Comparison of ENCODE assay signal across 15 cellular contexts in genomic region chr11:20530942-20531703, GRCh38.
DNase-seq lines count a peak whose midpoint lies in the region; ATAC-seq and TF ChIP-seq lines count a peak whose summit lies in the region.
"Had no signal": no experiment of that assay in that cellular context is flagged by ENCODE, and none has a peak within 500 bp of the region (broad histone marks: within the 10 kb centered on the region; RNA-seq: fewer than 3 reads in every experiment).

No MANE protein-coding gene starts in this region.

- H3K9me2 ChIP-seq in DOHH2 (replicated peaks; ENCODE audit: control insufficient read depth, low read length) = no peaks in the 10 kb centered on the region

- peak overlapping the region; percentile 8; the same call in 1 of the 2 replicates for H3K4me2 ChIP-seq in DOHH2 (ENCODE audit: low read length)
- H3K4me2 ChIP-seq: GM23338 had no signal

- ATAC-seq in GM19351 (IDR thresholded peaks at IDR 0.05; ENCODE audit: unreplicated experiment) (peak; percentile 94), HG02798 (IDR thresholded peaks at IDR 0.05; ENCODE audit: poor library complexity, unreplicated experiment) (peak; percentile 70)
- ATAC-seq: activated T-cell treated with anti-CD3 and anti-CD28 coated beads, Interleukin-2, amount 50 U/mL, for 72 hours; GM23338 had no signal

- H3K36me3 ChIP-seq in DOHH2 (ENCODE audit: control insufficient read depth, low read length) = no peaks in the 10 kb centered on the region
- no peaks in the 10 kb centered on the region for H3K36me3 ChIP-seq in right atrium auricular region
- H3K36me3 ChIP-seq: ovary had no signal

- H3F3A ChIP-seq in DOHH2 (ENCODE audit: control insufficient read depth, insufficient read depth) = no peaks in the 10 kb centered on the region

- H3K27me3 ChIP-seq in DOHH2 (ENCODE audit: control insufficient read depth, low read length) = no peaks in the 10 kb centered on the region
- no peaks in the 10 kb centered on the region for H3K27me3 ChIP-seq in right atrium auricular region
- H3K27me3 ChIP-seq: ovary had no signal

- TF ChIP-seq CTCF in DOHH2 (IDR thresholded peaks at IDR 0.05; ENCODE audit: low read depth, low read length, poor library complexity, severe bottlenecking) (no peak), right atrium auricular region (IDR thresholded peaks at IDR 0.05) (no peak)

- H3K4me1 ChIP-seq in DOHH2 (ENCODE audit: control insufficient read depth, low read length) (peaks cover 6% of the 10 kb centered on the region), right atrium auricular region (no peaks in the 10 kb centered on the region)

- H3K4me3 ChIP-seq in DOHH2 (ENCODE audit: low read length) (no peak overlapping the region), right atrium auricular region (no peak overlapping the region)
- H3K4me3 ChIP-seq: GM23338, ovary, skin epidermis had no signal

- H4K20me1 ChIP-seq in DOHH2 (ENCODE audit: control insufficient read depth, insufficient read depth, low read depth, low read length) = no peaks in the 10 kb centered on the region

- no peak overlapping the region for H3K27ac ChIP-seq in DOHH2 (ENCODE audit: low read depth, low read length)
- H3K27ac ChIP-seq in right atrium auricular region = no peak overlapping the region
- H3K27ac ChIP-seq: ovary, skin epidermis had no signal

- no peaks in the 10 kb centered on the region for H3K79me2 ChIP-seq in DOHH2 (ENCODE audit: control insufficient read depth, low read length)

- H3K9me3 ChIP-seq in DOHH2 (ENCODE audit: control insufficient read depth, insufficient read depth, low read length) (no peaks in the 10 kb centered on the region), right atrium auricular region (no peaks in the 10 kb centered on the region)
- H3K9me3 ChIP-seq: Caco-2, ovary had no signal

- DNase-seq in NCI-H69 (lab: John Stamatoyannopoulos, UW) = peak; percentile 62
- no peak for DNase-seq in NCI-H524 treated with DMSO at 0.1 percent for 48 hours (lab: John Stamatoyannopoulos, UW)
- DNase-seq in NCI-H510A treated with DMSO at 0.1 percent for 48 hours (lab: John Stamatoyannopoulos, UW) = no peak
- DNase-seq in SW480 (ENCODE audit: low spot score) = no peak
- no peak for DNase-seq in right atrium auricular region (ENCODE audit: low spot score)
- DNase-seq: activated T-cell treated with anti-CD3 and anti-CD28 coated beads, Interleukin-2, amount 50 U/mL, for 72 hours; Caco-2; GF-D8; NCI-H2107; ovary had no signal
